ENCODE assay signal across 8 cellular contexts in genomic region chr17:83204736-83205386, GRCh38.
A peak's percentile ranks its signal among the peaks of the same experiment; 100 is the strongest.
DNase-seq lines count a peak whose midpoint lies in the region; FAIRE-seq and TF ChIP-seq lines count a peak whose summit lies in the region.
"Not testable (repeated sequence)": the region's sequence is repeated elsewhere in the genome, so short reads cannot be mapped to it uniquely, and the experiment has no call there.

No MANE protein-coding gene starts in this region.

- H3K9me3 Mint-ChIP-seq in activated T-cell treated with anti-CD3 and anti-CD28 coated beads, Interleukin-2, amount 50 U/mL, for 24 hours: not testable (repeated sequence)
- H3K9me3 Mint-ChIP-seq in nephron progenitor cell: peaks cover 26% of the 10 kb centered on the region

- not testable (repeated sequence) for DNase-seq in GM23248; urothelium cell line (ENCODE audit: low spot score)
- DNase-seq in activated CD4-positive, CD25-positive, alpha-beta regulatory T cell treated with anti-CD3 and anti-CD28 coated beads, Interleukin-2, amount 50 U/mL, for 72 hours: peak; percentile 30
- DNase-seq in activated T-cell treated with anti-CD3 and anti-CD28 coated beads, Interleukin-2, amount 50 U/mL, for 24 hours: peak; percentile 27
- peak in 4 of 7 donors; percentile 11 to 44 (median 12) for DNase-seq in adrenal gland
- peak; percentile 81 for DNase-seq in kidney
- DNase-seq in nephron progenitor cell: peak; percentile 2
- peak; percentile 1 for DNase-seq in stimulated activated CD4-positive, alpha-beta T cell treated with anti-CD3 and anti-CD28 coated beads, Interleukin-1b, Interleukin-23, amount 100 ng/mL, for 48 hours

- H3K36me3 Mint-ChIP-seq in activated T-cell treated with anti-CD3 and anti-CD28 coated beads, Interleukin-2, amount 50 U/mL, for 24 hours (ENCODE audit: low read depth); nephron progenitor cell (ENCODE audit: low read depth): not testable (repeated sequence)

- H3K79me2 ChIP-seq in GM23248 (ENCODE audit: insufficient read depth): not testable (repeated sequence)

- not testable (repeated sequence) for H3K27ac Mint-ChIP-seq in activated T-cell treated with anti-CD3 and anti-CD28 coated beads, Interleukin-2, amount 50 U/mL, for 24 hours; nephron progenitor cell

- not testable (repeated sequence) for H3K4me3 ChIP-seq in GM23248; adrenal gland; kidney (ENCODE audit: low read length in 2 of 2)

- H3K27ac ChIP-seq in GM23248 (peak overlapping the region; percentile 100; the same call in 1 of the 2 replicates), adrenal gland (peak overlapping the region in 1 of 5 donors; percentile 95)
- H3K27ac ChIP-seq in kidney (ENCODE audit: low read depth in 2 of 2, low read length in 2 of 2): not testable (repeated sequence)

- H3K9me2 ChIP-seq in GM23248 (ENCODE audit: insufficient read depth): not testable (repeated sequence)

- H3K27me3 ChIP-seq in GM23248 (replicated peaks; ENCODE audit: insufficient read depth); adrenal gland: not testable (repeated sequence)

- H3K4me1 ChIP-seq in GM23248 (ENCODE audit: insufficient read depth): peaks cover 36% of the 10 kb centered on the region
- H3K4me1 ChIP-seq in adrenal gland (replicated peaks in 1 of 2): peaks cover 0 to 15% of the 10 kb centered on the region in 2 donors
- peaks cover 0 to 18% of the 10 kb centered on the region in 2 donors for H3K4me1 ChIP-seq in kidney (ENCODE audit: control insufficient read depth in 1 of 2, insufficient read depth in 1 of 2, low read depth in 1 of 2, low read length in 2 of 2)

- FAIRE-seq in kidney (lab: Jason Lieb, UNC): not testable (repeated sequence)
- FAIRE-seq in urothelium cell line (lab: Jason Lieb, UNC): peak; percentile 78

- intact Hi-C loops in adrenal gland (cut with DNase I); kidney (cut with DNase I): not testable (repeated sequence)

- H4K20me1 ChIP-seq in GM23248 (ENCODE audit: insufficient read depth): not testable (repeated sequence)

- WGBS in GM23248 (ENCODE audit: low coverage in 1 of 2, low lambda C conversion rate in 2 of 2, missing lambda C conversion rate in 2 of 2), 2 experiments: 86 to 88% methylated on average over 9 to 29 of the region's 33 CpGs
- WGBS in adrenal gland, 4 donors: 86 to 100% (median 95%) methylated on average over 3 to 26 of the region's 33 CpGs

- not testable (repeated sequence) for H3K4me3 Mint-ChIP-seq in activated T-cell treated with anti-CD3 and anti-CD28 coated beads, Interleukin-2, amount 50 U/mL, for 24 hours; nephron progenitor cell

- peak overlapping the region; percentile 85 for H3K9ac ChIP-seq in GM23248
- H3K9ac ChIP-seq in kidney (ENCODE audit: low read length in 2 of 2): peak overlapping the region in 1 of 2 donors; percentile 19

- H3K4me2 ChIP-seq in GM23248 (ENCODE audit: unreplicated experiment): not testable (repeated sequence)

- H3F3A ChIP-seq in GM23248 (ENCODE audit: insufficient read depth): peaks cover 34% of the 10 kb centered on the region

- not testable (repeated sequence) for TF ChIP-seq POLR2A in adrenal gland (IDR thresholded peaks at IDR 0.05)

- in situ Hi-C loops in GM23248 (cut with MboI): not testable (repeated sequence)

- H3K27me3 Mint-ChIP-seq in activated T-cell treated with anti-CD3 and anti-CD28 coated beads, Interleukin-2, amount 50 U/mL, for 24 hours: not testable (repeated sequence)
- H3K27me3 Mint-ChIP-seq in nephron progenitor cell (ENCODE audit: low read depth, poor library complexity): peaks cover 25% of the 10 kb centered on the region

- TF ChIP-seq CTCF in adrenal gland (IDR thresholded peaks at IDR 0.05); kidney (IDR thresholded peaks at IDR 0.05; ENCODE audit: borderline replicate concordance, extremely low read depth, insufficient read depth); nephron progenitor cell (IDR thresholded peaks at IDR 0.05): not testable (repeated sequence)

- not testable (repeated sequence) for H2AFZ ChIP-seq in GM23248

- H3K36me3 ChIP-seq in GM23248 (ENCODE audit: low read depth); adrenal gland (replicated peaks in 1 of 2); kidney (ENCODE audit: control insufficient read depth in 1 of 2, insufficient read depth in 2 of 2, low read length in 2 of 2): not testable (repeated sequence)

- H3K9me3 ChIP-seq in GM23248 (ENCODE audit: low read depth); adrenal gland (replicated peaks in 1 of 3); kidney (ENCODE audit: control insufficient read depth in 1 of 2, low read length in 2 of 2): not testable (repeated sequence)

- H3K4me1 Mint-ChIP-seq in activated T-cell treated with anti-CD3 and anti-CD28 coated beads, Interleukin-2, amount 50 U/mL, for 24 hours (ENCODE audit: low read depth): peaks cover 24% of the 10 kb centered on the region
- H3K4me1 Mint-ChIP-seq in nephron progenitor cell: peaks cover 19% of the 10 kb centered on the region
